11 cellular contexts compared by ENCODE assay signal in genomic region chr12:68786929-68787328, GRCh38. TPM values are rescaled to one million over a fixed set of nuclear protein-coding genes. Genes with fewer than 3 reads are reported as not detected.
DNase-seq lines count a peak whose midpoint lies in the region; ATAC-seq, FAIRE-seq and TF ChIP-seq lines count a peak whose summit lies in the region.
"Had no signal": no experiment of that assay in that cellular context is flagged by ENCODE, and none has a peak within 500 bp of the region (broad histone marks: within the 10 kb centered on the region; RNA-seq: fewer than 3 reads in every experiment).

No MANE protein-coding gene starts in this region.

- CTCF ChIA-PET in WTC11 (lab: Charles Lee): interaction anchor here (2.5 kb wide), 1 partner anchor 43 kb away, joined by 7 read pairs; no protein-coding TSS in a partner anchor
- CTCF ChIA-PET in HepG2 (lab: Yijun Ruan, JAX; ENCODE audit: low intra/inter-chr PET ratio, low total read pairs): interaction anchor here (1.5 kb wide), 1 partner anchor 22 kb away, joined by 3 read pairs; no protein-coding TSS in a partner anchor

- H3K27ac ChIP-seq in HepG2 (ENCODE audit: extremely low read length, insufficient read depth, low read length): peak overlapping the region; percentile 91
- H3K27ac ChIP-seq: SK-N-MC had no signal

- no TSS peak for BruUV-seq in HepG2 (replicated peaks; lab: Mats Ljungman, UMichigan)

- H3K4me1 ChIP-seq in HepG2 (ENCODE audit: insufficient read depth, low read length): peaks cover 85% of the 10 kb centered on the region

- H3K9ac ChIP-seq in HepG2 (ENCODE audit: insufficient read depth, low read depth, low read length): peak overlapping the region; percentile 74

- TF ChIP-seq EP300 in HepG2 (IDR thresholded peaks at IDR 0.05; ENCODE audit: low read depth in 2 of 2, low read length in 2 of 2) (no peak), HepG2 (CRISPR knock-in tag; IDR thresholded peaks at IDR 0.05; ENCODE audit: borderline replicate concordance) (no peak)

- in situ Hi-C loops in HepG2 (cut with HindIII; ENCODE audit: extremely low pct_ligation_motif_present, low pct_unique_long_range_greater_than_20kb): no loop called here

- H2AFZ ChIP-seq in HepG2 (ENCODE audit: low read length): no peak overlapping the region

- H3K27me3 Mint-ChIP-seq in HFFc6 (ENCODE audit: insufficient read depth): no peaks in the 10 kb centered on the region
- no peaks in the 10 kb centered on the region for H3K27me3 Mint-ChIP-seq in WTC11 (ENCODE audit: low read depth)
- H3K27me3 Mint-ChIP-seq: CD4-positive, alpha-beta memory T cell had no signal

- TF ChIP-seq CTCF in HFFc6 (IDR thresholded peaks at IDR 0.05) (peak; percentile 30; the same call in 1 of the 2 replicates), WTC11 (IDR thresholded peaks at IDR 0.05) (no peak), HepG2 (CRISPR knock-in tag; IDR thresholded peaks at IDR 0.05) (peak; percentile 39; the same call in 1 of the 2 replicates)

- FAIRE-seq in HepG2 (lab: Jason Lieb, UNC): peak; percentile 23

- ATAC-seq in WTC11: no peak
- ATAC-seq in HepG2: peak; percentile 4; the same call in 2 of the 3 replicates
- ATAC-seq in GM21381 (IDR thresholded peaks at IDR 0.05; ENCODE audit: unreplicated experiment): no peak
- no peak for ATAC-seq in GM21423 (IDR thresholded peaks at IDR 0.05; ENCODE audit: unreplicated experiment)

- H3K27ac Mint-ChIP-seq in HFFc6 (peak overlapping the region; percentile 84), WTC11 (peak overlapping the region; percentile 83; the same call in 1 of the 2 replicates)
- H3K27ac Mint-ChIP-seq: CD4-positive, alpha-beta memory T cell had no signal

- WGBS in HepG2 (ENCODE audit: low lambda C conversion rate): 16% methylated on average over 2 of the region's 2 CpGs

- no peak for TF ChIP-seq POLR2A in HepG2 (IDR thresholded peaks at IDR 0.05; ENCODE audit: insufficient read depth in 1 of 2, low read depth in 2 of 2, low read length in 2 of 2)

- no peaks in the 10 kb centered on the region for H4K20me1 ChIP-seq in HepG2 (ENCODE audit: insufficient read depth, low read length)

- peaks cover 26% of the 10 kb centered on the region for H3K4me1 Mint-ChIP-seq in HFFc6 (ENCODE audit: low read depth)
- peaks cover 10% of the 10 kb centered on the region for H3K4me1 Mint-ChIP-seq in WTC11
- H3K4me1 Mint-ChIP-seq: CD4-positive, alpha-beta memory T cell had no signal

- H3K4me2 ChIP-seq in HepG2 (ENCODE audit: low read depth, low read length): peak overlapping the region; percentile 63

- intact Hi-C loops in HepG2 (cut with micrococcal nuclease; ENCODE audit: unreplicated experiment): loop anchor here (1.0 kb wide), 3 partner anchors 21 to 101 kb away; partner anchors contain the start of genes MDM2, NUP107 and SLC35E3

- no peaks in the 10 kb centered on the region; a peak in 2 of 5 replicates for H3K36me3 ChIP-seq in HepG2 (replicated peaks in 1 of 2; ENCODE audit: control insufficient read depth in 1 of 2, insufficient read depth in 2 of 2, low read length in 2 of 2)

- H3K4me3 Mint-ChIP-seq in HFFc6 (peak overlapping the region; percentile 38; the same call in 1 of the 2 replicates), WTC11 (no peak overlapping the region)
- H3K4me3 Mint-ChIP-seq: CD4-positive, alpha-beta memory T cell had no signal

- H3K9me3 Mint-ChIP-seq in HFFc6 (no peaks in the 10 kb centered on the region), WTC11 (no peaks in the 10 kb centered on the region)
- H3K9me3 Mint-ChIP-seq: CD4-positive, alpha-beta memory T cell had no signal

- H3K27me3 ChIP-seq in HepG2 (ENCODE audit: control insufficient read depth in 1 of 2, insufficient read depth in 2 of 2, low read length in 2 of 2): no peaks in the 10 kb centered on the region

- peaks cover 7% of the 10 kb centered on the region for H3K79me2 ChIP-seq in HepG2 (ENCODE audit: insufficient read depth, low read length)

- DNase-seq in A172 (ENCODE audit: low spot score): peak; percentile 19
- no peak for DNase-seq in HFFc6
- DNase-seq in WTC11 (ENCODE audit: low spot score): no peak
- peak; percentile 56 for DNase-seq in HepG2 (ENCODE audit: low spot score)
- DNase-seq in AG08395 (ENCODE audit: low spot score): no peak
- DNase-seq in globus pallidus (ENCODE audit: low spot score): no peak
- DNase-seq: activated gamma-delta T cell treated with Interleukin-2 at 50 U/mL for 16 hours; CD4-positive, alpha-beta memory T cell had no signal

- H3K4me3 ChIP-seq in HepG2 (replicated peaks in 1 of 3; ENCODE audit: insufficient read depth in 1 of 3, low read depth in 2 of 3, low read length in 3 of 3): peak overlapping the region in 2 of 3 experiments; percentile 13 to 36; a peak in 1 of 6 replicates
- H3K4me3 ChIP-seq: SK-N-MC had no signal

- no peaks in the 10 kb centered on the region for H3K9me3 ChIP-seq in HepG2 (ENCODE audit: low read length)

- POLR2A ChIA-PET in WTC11 (lab: Charles Lee): no interaction called here
- POLR2A ChIA-PET in HepG2 (lab: Yijun Ruan, JAX): interaction anchor here (1.0 to 9.2 kb wide), 8 partner anchors 14 to 546 kb away, joined by 3 to 184 read pairs (median 18); partner anchors contain the start of genes MDM2 and SLC35E3

- no peak for TF ChIP-seq RAD21 in HepG2 (CRISPR knock-in tag; IDR thresholded peaks at IDR 0.05)

- no peaks in the 10 kb centered on the region; the same call in 1 of the 2 replicates for H3K36me3 Mint-ChIP-seq in HFFc6 (ENCODE audit: low read depth)
- H3K36me3 Mint-ChIP-seq in WTC11: no peaks in the 10 kb centered on the region
- H3K36me3 Mint-ChIP-seq: CD4-positive, alpha-beta memory T cell had no signal

TF ChIP-seq in WTC11, 78 proteins besides CTCF, POLR2A, EP300 and RAD21 (continues in another document):
- TF ChIP-seq SOX15 (CRISPR knock-in tag; IDR thresholded peaks at IDR 0.05): no peak
- TF ChIP-seq TEAD4 (CRISPR knock-in tag; IDR thresholded peaks at IDR 0.05): no peak
- TF ChIP-seq ZNF396 (CRISPR knock-in tag; IDR thresholded peaks at IDR 0.05; ENCODE audit: borderline replicate concordance): no peak

TF ChIP-seq in HepG2, 621 proteins besides CTCF, POLR2A, EP300 and RAD21 (continues in another document):
- TF ChIP-seq SSRP1 (CRISPR knock-in tag; IDR thresholded peaks at IDR 0.05): 0 out of 2 replicates have a peak, but pooled peaks have one; percentile 13

RNA-seq across cellular contexts. Expression of gene MDM2, which starts 21.0 kb away (rescaled TPM):
- total RNA-seq in A172 (2014; rRNA removed; shearing (Covaris generic)): 87.2 and 97.5 TPM in 2 replicates
- total RNA-seq in HFFc6 (2021; fragmentation: NEBNext Ultra II Directional; extraction: Animal tissue kit (Norgen Biotek cat#: 25700)): 100 to 1,000 TPM; 216 to 270 (median 236) TPM
- total RNA-seq in WTC11 (2021): 130 to 207 TPM (median 137 TPM) in 3 replicates
- total RNA-seq in HepG2 (2016; rRNA removed; fragmentation: Illumina TruSeq; extraction: Trizol): 314 and 466 TPM in 2 replicates
- total RNA-seq in HepG2 (2016; cell fraction: cytosol; rRNA removed; fragmentation: Illumina TruSeq; extraction: Trizol; ENCODE audit: low read depth): 106 and 114 TPM in 2 replicates
- total RNA-seq in HepG2 (2016; cell fraction: insoluble cytoplasmic fraction; rRNA removed; fragmentation: Illumina TruSeq; extraction: Trizol): 318 and 433 TPM in 2 replicates
- 152 and 204 TPM in 2 replicates for total RNA-seq in HepG2 (2016; cell fraction: membrane; rRNA removed; fragmentation: Illumina TruSeq; extraction: Trizol)
- 480 and 515 TPM in 2 replicates for total RNA-seq in HepG2 (2016; cell fraction: nucleus; rRNA removed; fragmentation: Illumina TruSeq; extraction: Trizol)
- polyA plus RNA-seq in HepG2 (2011; rRNA removed): 23.9 and 29.3 TPM in 2 replicates
- 8.1 and 12.2 TPM in 2 replicates for polyA plus RNA-seq in HepG2 (2011; cell fraction: cytosol; rRNA removed)
- 21.1 and 35.5 TPM in 2 replicates for polyA plus RNA-seq in HepG2 (2011; cell fraction: nucleus; rRNA removed)
- 29.6 and 57.6 TPM in 2 replicates for polyA plus RNA-seq in HepG2 (2012)
- 20.1 and 21.0 TPM in 2 replicates for polyA plus RNA-seq in HepG2 (2016; cell fraction: cytosol; fragmentation: Illumina TruSeq; extraction: Trizol; ENCODE audit: low read depth)
- polyA plus RNA-seq in HepG2 (2016; cell fraction: insoluble cytoplasmic fraction; fragmentation: Illumina TruSeq; extraction: Trizol; ENCODE audit: low read depth): 174 and 187 TPM in 2 replicates
- polyA plus RNA-seq in HepG2 (2016; cell fraction: membrane; fragmentation: Illumina TruSeq; extraction: Trizol; ENCODE audit: low read depth): 57.3 and 58.5 TPM in 2 replicates
- 472 and 516 TPM in 2 replicates for polyA plus RNA-seq in HepG2 (2016; cell fraction: nucleus; fragmentation: Illumina TruSeq; extraction: Trizol; ENCODE audit: insufficient read depth, low read depth)
- polyA minus RNA-seq in HepG2 (2011; rRNA and poly(A)+ RNA removed; ENCODE audit: low replicate concordance): 42.3 and 54.4 TPM in 2 replicates
- 71.4 and 82.9 TPM in 2 replicates for polyA minus RNA-seq in HepG2 (2011; cell fraction: cytosol; rRNA and poly(A)+ RNA removed)
- 248 and 279 TPM in 2 replicates for polyA minus RNA-seq in HepG2 (2011; cell fraction: nucleus; rRNA and poly(A)+ RNA removed)

RNA-seq across cellular contexts. Expression of gene SLC35E3, which starts 41.0 kb away (rescaled TPM):
- total RNA-seq in A172 (2014; rRNA removed; shearing (Covaris generic)): 1.8 and 2.7 TPM in 2 replicates
- total RNA-seq in HFFc6 (2021; fragmentation: NEBNext Ultra II Directional; extraction: Animal tissue kit (Norgen Biotek cat#: 25700)): 10 to 100 TPM; 10.7 to 17.0 (median 12.0) TPM
- total RNA-seq in WTC11 (2021) (11.1 to 11.3 TPM (median 11.1 TPM) in 3 replicates), HepG2 (2016; rRNA removed; fragmentation: Illumina TruSeq; extraction: Trizol) (12.2 and 22.1 TPM in 2 replicates)
- 2.1 and 4.5 TPM in 2 replicates for total RNA-seq in HepG2 (2016; cell fraction: cytosol; rRNA removed; fragmentation: Illumina TruSeq; extraction: Trizol; ENCODE audit: low read depth)
- total RNA-seq in HepG2 (2016; cell fraction: insoluble cytoplasmic fraction; rRNA removed; fragmentation: Illumina TruSeq; extraction: Trizol): 14.0 and 22.7 TPM in 2 replicates
- total RNA-seq in HepG2 (2016; cell fraction: membrane; rRNA removed; fragmentation: Illumina TruSeq; extraction: Trizol): 9.0 and 9.8 TPM in 2 replicates
- 15.3 and 17.2 TPM in 2 replicates for total RNA-seq in HepG2 (2016; cell fraction: nucleus; rRNA removed; fragmentation: Illumina TruSeq; extraction: Trizol)
- polyA plus RNA-seq in HepG2 (2011; rRNA removed): 10.2 and 13.0 TPM in 2 replicates
- 4.5 and 6.1 TPM in 2 replicates for polyA plus RNA-seq in HepG2 (2011; cell fraction: cytosol; rRNA removed)
- 9.5 and 9.7 TPM in 2 replicates for polyA plus RNA-seq in HepG2 (2011; cell fraction: nucleus; rRNA removed)
- polyA plus RNA-seq in HepG2 (2012): 10.4 and 19.7 TPM in 2 replicates
- 3.2 and 4.1 TPM in 2 replicates for polyA plus RNA-seq in HepG2 (2016; cell fraction: cytosol; fragmentation: Illumina TruSeq; extraction: Trizol; ENCODE audit: low read depth)
- polyA plus RNA-seq in HepG2 (2016; cell fraction: insoluble cytoplasmic fraction; fragmentation: Illumina TruSeq; extraction: Trizol; ENCODE audit: low read depth): 10.3 and 11.1 TPM in 2 replicates
- 5.8 and 5.9 TPM in 2 replicates for polyA plus RNA-seq in HepG2 (2016; cell fraction: membrane; fragmentation: Illumina TruSeq; extraction: Trizol; ENCODE audit: low read depth)
- 25.5 and 30.0 TPM in 2 replicates for polyA plus RNA-seq in HepG2 (2016; cell fraction: nucleus; fragmentation: Illumina TruSeq; extraction: Trizol; ENCODE audit: insufficient read depth, low read depth)
- 6.7 and 11.0 TPM in 2 replicates for polyA minus RNA-seq in HepG2 (2011; rRNA and poly(A)+ RNA removed; ENCODE audit: low replicate concordance)
- polyA minus RNA-seq in HepG2 (2011; cell fraction: cytosol; rRNA and poly(A)+ RNA removed): 5.7 and 6.3 TPM in 2 replicates
- polyA minus RNA-seq in HepG2 (2011; cell fraction: nucleus; rRNA and poly(A)+ RNA removed): 7.2 and 11.7 TPM in 2 replicates

Comparison
In these comparisons a context has a peak if more than half of its experiments do, and no peak if none do; other contexts are left out.
1. DNase-seq: peak in A172 (single experiment) and HepG2 (single experiment); none in HFFc6 (single experiment), WTC11 (single experiment), AG08395 (single experiment) and globus pallidus (single experiment).